27 cellular contexts compared by ENCODE assay signal in the genomic region with DNA sequence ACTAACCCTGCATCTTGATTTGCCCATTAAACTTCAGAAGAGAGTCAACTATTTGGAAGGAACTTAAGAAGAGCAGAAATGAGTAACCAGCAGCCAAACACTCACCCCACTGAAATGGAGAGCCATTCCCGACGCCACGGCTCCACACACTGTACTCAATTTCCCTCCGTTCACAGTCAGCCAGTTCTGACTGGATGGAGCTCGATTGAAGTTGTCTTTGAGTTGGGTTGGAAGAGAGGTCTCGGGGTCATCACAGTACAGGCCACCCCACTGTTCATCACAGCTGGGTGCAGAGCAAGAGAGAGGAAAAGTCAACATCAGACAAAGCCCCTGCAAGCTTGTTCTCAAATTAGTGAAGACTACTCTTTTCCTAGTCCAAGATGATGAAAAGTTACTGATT.
DNase-seq lines count a peak whose midpoint lies in the region; ATAC-seq, FAIRE-seq and TF ChIP-seq lines count a peak whose summit lies in the region.
"Had no signal": no experiment of that assay in that cellular context is flagged by ENCODE, and none has a peak within 500 bp of the region (broad histone marks: within the 10 kb centered on the region; RNA-seq: fewer than 3 reads in every experiment).

No MANE protein-coding gene starts in this region.

- H3K4me3 ChIP-seq in HepG2 (replicated peaks in 1 of 3; ENCODE audit: insufficient read depth in 1 of 3, low read depth in 2 of 3, low read length in 3 of 3) (no peak overlapping the region), right lobe of liver (no peak overlapping the region), H1 (ENCODE audit: extremely low read depth in 1 of 4, insufficient read depth in 2 of 4, low read depth in 3 of 4, low read length in 4 of 4) (no peak overlapping the region), neuronal stem cell (ENCODE audit: low read length in 2 of 2) (no peak overlapping the region), coronary artery (no peak overlapping the region)
- H3K4me3 ChIP-seq: BLaER1 treated with 17β-estradiol and CSF1 and Interleukin-3, amounts not matched to agents 10 nM and 100 nM had no signal

- H3K4me2 ChIP-seq in HepG2 (ENCODE audit: low read depth, low read length) (no peak overlapping the region), H1 (ENCODE audit: insufficient read depth in 1 of 2, low read depth in 2 of 2, low read length in 2 of 2) (peak overlapping the region in 1 of 2 experiments; percentile 5; a peak in 1 of 4 replicates), neuronal stem cell (ENCODE audit: insufficient read depth, low read length, poor library complexity, severe bottlenecking) (peak overlapping the region; percentile 12)
- H3K4me2 ChIP-seq: BLaER1 treated with 17β-estradiol and CSF1 and Interleukin-3, amounts not matched to agents 10 nM and 100 nM; SK-N-SH had no signal

- H3K23ac ChIP-seq in H1 (ENCODE audit: insufficient read length) (no peak overlapping the region), neuronal stem cell (ENCODE audit: low read depth, low read length, poor library complexity) (no peak overlapping the region)

- H2AFZ ChIP-seq in HepG2 (ENCODE audit: low read length) (no peak overlapping the region), H1 (ENCODE audit: low read length) (peak overlapping the region; percentile 73; the same call in 1 of the 2 replicates), neuronal stem cell (ENCODE audit: low read length) (peak overlapping the region; percentile 79)

- H3K27ac ChIP-seq in HepG2 (ENCODE audit: extremely low read length, insufficient read depth, low read length) (no peak overlapping the region), right lobe of liver (no peak overlapping the region), H1 (ENCODE audit: low read depth, low read length) (no peak overlapping the region), neuronal stem cell (replicated peaks; ENCODE audit: low read length) (no peak overlapping the region), coronary artery (no peak overlapping the region)
- H3K27ac ChIP-seq: BLaER1 treated with 17β-estradiol and CSF1 and Interleukin-3, amounts not matched to agents 10 nM and 100 nM had no signal

- H3K4me1 ChIP-seq in HepG2 (ENCODE audit: insufficient read depth, low read length) = no peaks in the 10 kb centered on the region
- no peaks in the 10 kb centered on the region for H3K4me1 ChIP-seq in right lobe of liver
- H3K4me1 ChIP-seq in H1 (replicated peaks in 1 of 4; ENCODE audit: control insufficient read depth in 3 of 4, insufficient read depth in 4 of 4, low read length in 3 of 4) = no peaks in the 10 kb centered on the region
- H3K4me1 ChIP-seq in neuronal stem cell (ENCODE audit: control insufficient read depth in 2 of 2, insufficient read depth in 1 of 2, low read depth in 1 of 2, low read length in 2 of 2) = peaks cover 3 to 4% of the 10 kb centered on the region in 2 donors

- H4K91ac ChIP-seq in H1 (replicated peaks; ENCODE audit: insufficient read length, low read length) (no peak overlapping the region), neuronal stem cell (ENCODE audit: low read depth, low read length, poor library complexity) (no peak overlapping the region)

- TF ChIP-seq CTCF in HepG2 (CRISPR knock-in tag; IDR thresholded peaks at IDR 0.05) (no peak), right lobe of liver (IDR thresholded peaks at IDR 0.05) (no peak), H1 (IDR thresholded peaks at IDR 0.05; ENCODE audit: control extremely low read depth in 1 of 3, insufficient read depth in 1 of 3, low read depth in 1 of 3, low read length in 3 of 3) (no peak), GM13977 (IDR thresholded peaks at IDR 0.05; ENCODE audit: extremely low read depth, insufficient read depth, missing control alignments) (no peak), coronary artery (IDR thresholded peaks at IDR 0.05) (no peak)

- H4K20me1 ChIP-seq in HepG2 (ENCODE audit: insufficient read depth, low read length) = no peaks in the 10 kb centered on the region
- no peaks in the 10 kb centered on the region for H4K20me1 ChIP-seq in H1 (replicated peaks in 1 of 2; ENCODE audit: control insufficient read depth in 1 of 2, insufficient read depth in 2 of 2, low read length in 2 of 2)
- H4K20me1 ChIP-seq: BLaER1 treated with 17β-estradiol and CSF1 and Interleukin-3, amounts not matched to agents 10 nM and 100 nM had no signal

- H3K79me1 ChIP-seq in H1 (ENCODE audit: low read depth, low read length) = no peaks in the 10 kb centered on the region
- no peaks in the 10 kb centered on the region for H3K79me1 ChIP-seq in neuronal stem cell (ENCODE audit: low read depth, low read length)

- H4K8ac ChIP-seq in H1 (ENCODE audit: extremely low read depth, insufficient read depth, low read length) (no peak overlapping the region), neuronal stem cell (ENCODE audit: low read depth, low read length) (no peak overlapping the region)

- no peak overlapping the region for H2BK5ac ChIP-seq in H1 (ENCODE audit: low read depth, low read length)
- H2BK5ac ChIP-seq in neuronal stem cell (ENCODE audit: low read length) = no peak overlapping the region

- H2AK5ac ChIP-seq in H1 (ENCODE audit: low read depth, low read length) (no peak overlapping the region), neuronal stem cell (ENCODE audit: low read depth, low read length) (no peak overlapping the region)

- 67% methylated on average over 6 of the region's 6 CpGs for WGBS in HepG2 (ENCODE audit: low lambda C conversion rate)
- WGBS in right lobe of liver (ENCODE audit: insufficient coverage, low coverage, low lambda C conversion rate, missing lambda C conversion rate) = 74% methylated on average over 6 of the region's 6 CpGs
- 84% methylated on average over 6 of the region's 6 CpGs; no CpG with 5 or more reads in 1 of the 2 experiments for WGBS in H1 (ENCODE audit: extremely low coverage in 1 of 2, insufficient coverage in 1 of 2, insufficient read length in 1 of 2, insufficient replicate concordance in 2 of 2, low coverage in 1 of 2, low lambda C conversion rate in 2 of 2, missing lambda C conversion rate in 1 of 2), 2 experiments
- WGBS in neuronal stem cell (ENCODE audit: extremely low coverage in 2 of 2, insufficient read length in 2 of 2, insufficient replicate concordance in 1 of 2), 2 donors = no CpG with 5 or more reads among the region's 6 CpGs

- no peak overlapping the region for H3K9ac ChIP-seq in HepG2 (ENCODE audit: insufficient read depth, low read depth, low read length)
- no peak overlapping the region for H3K9ac ChIP-seq in H1 (replicated peaks in 1 of 4; ENCODE audit: extremely low read depth in 1 of 4, low read depth in 3 of 4, low read length in 3 of 4)
- H3K9ac ChIP-seq in neuronal stem cell (ENCODE audit: low read depth, low read length, poor library complexity) = no peak overlapping the region
- H3K9ac ChIP-seq: BLaER1 treated with 17β-estradiol and CSF1 and Interleukin-3, amounts not matched to agents 10 nM and 100 nM; SK-N-SH had no signal

- H3K14ac ChIP-seq in H1 (ENCODE audit: insufficient read length) (no peak overlapping the region), neuronal stem cell (ENCODE audit: low read length) (no peak overlapping the region)

- H3K18ac ChIP-seq in H1 (ENCODE audit: extremely low read depth, low read length) (no peak overlapping the region), neuronal stem cell (ENCODE audit: low read length) (peak overlapping the region; percentile 40)

- no peak overlapping the region for H2BK12ac ChIP-seq in H1 (ENCODE audit: low read depth, low read length)
- no peak overlapping the region for H2BK12ac ChIP-seq in neuronal stem cell (ENCODE audit: low read length)

- H2BK120ac ChIP-seq in H1 (replicated peaks; ENCODE audit: low read depth, low read length) (no peak overlapping the region), neuronal stem cell (ENCODE audit: low read depth, low read length) (no peak overlapping the region)

- FAIRE-seq in HepG2 (lab: Jason Lieb, UNC) (no peak), H1 (lab: Jason Lieb, UNC) (peak; percentile 71)
- FAIRE-seq: A204.1, D721Med, G401.6 had no signal

- in situ Hi-C loops in HepG2 (cut with HindIII; ENCODE audit: extremely low pct_ligation_motif_present, low pct_unique_long_range_greater_than_20kb) (no loop called here), GM13977 (cut with MboI; ENCODE audit: low pct_unique_long_range_greater_than_20kb, low sequenced_read_pairs, unreplicated experiment) (no loop called here)

- TF ChIP-seq POLR2A in HepG2 (IDR thresholded peaks at IDR 0.05; ENCODE audit: insufficient read depth in 1 of 2, low read depth in 2 of 2, low read length in 2 of 2) = no peak
- no peak for TF ChIP-seq POLR2A in right lobe of liver (IDR thresholded peaks at IDR 0.05)
- no peak for TF ChIP-seq POLR2A in H1 (IDR thresholded peaks at IDR 0.05; ENCODE audit: control extremely low read depth in 1 of 2, low read depth in 2 of 2, low read length in 2 of 2)

- no peak for TF ChIP-seq EP300 in HepG2 (IDR thresholded peaks at IDR 0.05; ENCODE audit: low read depth in 2 of 2, low read length in 2 of 2)
- no peak for TF ChIP-seq EP300 in HepG2 (CRISPR knock-in tag; IDR thresholded peaks at IDR 0.05; ENCODE audit: borderline replicate concordance)
- TF ChIP-seq EP300 in H1 (IDR thresholded peaks at IDR 0.05; ENCODE audit: borderline replicate concordance in 1 of 2, low read depth in 2 of 2, low read length in 2 of 2) = no peak

- intact Hi-C loops in HepG2 (cut with micrococcal nuclease; ENCODE audit: unreplicated experiment) = no loop called here
- intact Hi-C loops in right lobe of liver (cut with DNase I) = no loop called here

- no peak for DNase-seq in HepG2 (ENCODE audit: low spot score)
- DNase-seq in right lobe of liver = no peak
- peak; percentile 40 for DNase-seq in NCI-H2227 treated with DMSO at 0.1 percent for 48 hours (lab: John Stamatoyannopoulos, UW)
- DNase-seq in H1 (ENCODE audit: low read depth in 1 of 2, low spot score in 2 of 2) = no peak
- no peak for DNase-seq in neuronal stem cell (ENCODE audit: low spot score)
- DNase-seq in GM13977 (ENCODE audit: low spot score) = no peak
- DNase-seq in coronary artery (ENCODE audit: low spot score) = no peak
- DNase-seq: AML-193; CD4-positive, alpha-beta T cell; DMS53; H9; NCI-H1048; NCI-H1417 treated with DMSO at 0.1 percent for 48 hours; NCI-H1930; NCI-H2107; NCI-H345; NCI-H510A treated with DMSO at 0.1 percent for 48 hours; NCI-H82; NK-92 treated with Interleukin-12 subunit alpha and Interleukin-12 subunit beta, amount 100 ng/mL, for 24 hours; PC-3; SK-N-SH; T-helper 17 cell had no signal

- H3K56ac ChIP-seq in H1 (replicated peaks; ENCODE audit: insufficient read length, low read depth, low read length) = no peak overlapping the region

- H2BK20ac ChIP-seq in H1 (ENCODE audit: low read length) = no peak overlapping the region

- BruUV-seq in HepG2 (replicated peaks; lab: Mats Ljungman, UMichigan) = no TSS peak

- TF ChIP-seq RAD21 in HepG2 (CRISPR knock-in tag; IDR thresholded peaks at IDR 0.05) = no peak
- TF ChIP-seq RAD21 in H1 (IDR thresholded peaks at IDR 0.05 in 1 of 2, conservative IDR thresholded peaks at IDR 0.05 in 1 of 2; ENCODE audit: low read depth in 2 of 2, low read length in 2 of 2) = no peak

- ATAC-seq in HepG2 (no peak), right lobe of liver (no peak), GM21360 (IDR thresholded peaks at IDR 0.05; ENCODE audit: unreplicated experiment) (no peak)
- ATAC-seq: PC-3, T-helper 17 cell had no signal

- H3K9me3 ChIP-seq in HepG2 (ENCODE audit: low read length) = no peaks in the 10 kb centered on the region
- no peaks in the 10 kb centered on the region for H3K9me3 ChIP-seq in right lobe of liver
- H3K9me3 ChIP-seq in H1 (ENCODE audit: insufficient read depth in 2 of 2, low read depth in 1 of 2, low read length in 1 of 2) = no peaks in the 10 kb centered on the region
- H3K9me3 ChIP-seq in neuronal stem cell (replicated peaks in 1 of 2; ENCODE audit: control insufficient read depth in 2 of 2, insufficient read depth in 1 of 2, low read depth in 1 of 2, low read length in 2 of 2) = no peaks in the 10 kb centered on the region
- H3K9me3 ChIP-seq: BLaER1 treated with 17β-estradiol and CSF1 and Interleukin-3, amounts not matched to agents 10 nM and 100 nM; SK-N-SH had no signal

- H3K4ac ChIP-seq in H1 (replicated peaks; ENCODE audit: insufficient read length, low read depth, low read length) = no peak overlapping the region
- no peak overlapping the region for H3K4ac ChIP-seq in neuronal stem cell (ENCODE audit: low read length)

- H4K5ac ChIP-seq in H1 (ENCODE audit: insufficient read length, low read depth, low read length) = no peak overlapping the region

- no peaks in the 10 kb centered on the region for H3K23me2 ChIP-seq in H1 (ENCODE audit: low read depth, low read length)

- CTCF ChIA-PET in HepG2 (lab: Yijun Ruan, JAX; ENCODE audit: low intra/inter-chr PET ratio, low total read pairs) = no interaction called here
- CTCF ChIA-PET in H1 (lab: Charles Lee; ENCODE audit: partially characterized antibody) = interaction anchor here (0.6 to 1.4 kb wide), 4 partner anchors 23 to 1400 kb away, joined by 3 to 4 read pairs (median 3); no protein-coding TSS in a partner anchor

- H3K36me3 ChIP-seq in HepG2 (replicated peaks in 1 of 2; ENCODE audit: control insufficient read depth in 1 of 2, insufficient read depth in 2 of 2, low read length in 2 of 2) (peaks cover 0 to 25% of the 10 kb centered on the region in 2 experiments; a peak in 3 of 5 replicates), right lobe of liver (no peaks in the 10 kb centered on the region), H1 (ENCODE audit: control insufficient read depth in 2 of 4, insufficient read depth in 4 of 4, low read length in 3 of 4) (no peaks in the 10 kb centered on the region), neuronal stem cell (replicated peaks in 1 of 2; ENCODE audit: control insufficient read depth in 2 of 2, insufficient read depth in 2 of 2, low read length in 2 of 2) (no peaks in the 10 kb centered on the region)
- H3K36me3 ChIP-seq: BLaER1 treated with 17β-estradiol and CSF1 and Interleukin-3, amounts not matched to agents 10 nM and 100 nM had no signal

- H2BK15ac ChIP-seq in H1 (ENCODE audit: low read length) (no peak overlapping the region), neuronal stem cell (ENCODE audit: low read length) (no peak overlapping the region)

- POLR2A ChIA-PET in HepG2 (lab: Yijun Ruan, JAX) = no interaction called here
- POLR2A ChIA-PET in H1 (lab: Charles Lee; ENCODE audit: partially characterized antibody) = no interaction called here

- H3K79me2 ChIP-seq in HepG2 (ENCODE audit: insufficient read depth, low read length) (no peaks in the 10 kb centered on the region), H1 (ENCODE audit: control insufficient read depth in 1 of 2, insufficient read depth in 2 of 2, low read length in 2 of 2) (no peaks in the 10 kb centered on the region)

- H3K27me3 ChIP-seq in HepG2 (ENCODE audit: control insufficient read depth in 1 of 2, insufficient read depth in 2 of 2, low read length in 2 of 2) = no peaks in the 10 kb centered on the region
- no peaks in the 10 kb centered on the region for H3K27me3 ChIP-seq in right lobe of liver
- H3K27me3 ChIP-seq in H1 (replicated peaks in 1 of 4; ENCODE audit: control insufficient read depth in 3 of 4, extremely low read depth in 1 of 4, insufficient read depth in 3 of 4, low read length in 3 of 4) = no peaks in the 10 kb centered on the region
- H3K27me3 ChIP-seq in neuronal stem cell (ENCODE audit: control insufficient read depth in 3 of 3, insufficient read depth in 3 of 3, low read depth in 1 of 3, low read length in 3 of 3) = no peaks in the 10 kb centered on the region
- H3K27me3 ChIP-seq: BLaER1 treated with 17β-estradiol and CSF1 and Interleukin-3, amounts not matched to agents 10 nM and 100 nM had no signal

Comparison
In these comparisons a context has a peak if more than half of its experiments do, and no peak if none do; other contexts are left out.
1. Of the 41 proteins assayed by ChIP-seq in both HepG2 and H1: peak only in HepG2: none; only in H1: MAX; in both: none; in neither: 40.